11 cellular contexts compared by ENCODE assay signal in the genomic region with DNA sequence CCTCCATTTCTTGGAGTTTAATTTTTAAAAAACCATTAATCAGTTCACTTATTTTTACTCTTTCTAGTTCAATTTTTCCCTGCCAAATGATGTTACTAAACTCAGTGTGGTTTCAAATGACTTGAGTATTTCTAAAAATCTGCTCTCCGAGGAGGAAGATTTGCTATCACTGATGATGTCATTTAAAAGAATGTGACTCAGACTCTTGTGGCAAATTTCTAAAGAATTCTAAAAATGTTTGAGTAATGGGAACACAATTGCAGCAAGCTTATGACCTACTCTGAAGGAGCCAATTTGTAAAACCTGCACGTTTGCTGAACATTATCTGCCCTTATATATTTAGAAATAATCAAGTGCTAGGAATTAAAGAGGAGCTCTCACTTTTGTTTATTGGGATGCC.
A peak's percentile ranks its signal among the peaks of the same experiment; 100 is the strongest.
DNase-seq lines count a peak whose midpoint lies in the region; ATAC-seq, FAIRE-seq and TF ChIP-seq lines count a peak whose summit lies in the region.
"Had no signal": no experiment of that assay in that cellular context is flagged by ENCODE, and none has a peak within 500 bp of the region (broad histone marks: within the 10 kb centered on the region; RNA-seq: fewer than 3 reads in every experiment).

No MANE protein-coding gene starts in this region.

- no peak overlapping the region for H3K4me3 ChIP-seq in CD8-positive, alpha-beta T cell (ENCODE audit: low read depth, low read length)

- no peak for FAIRE-seq in urothelium cell line (lab: Jason Lieb, UNC)

- peaks cover 44% of the 10 kb centered on the region for H3K4me1 Mint-ChIP-seq in activated naive CD8-positive, alpha-beta T cell (ENCODE audit: low read depth)
- peaks cover 35% of the 10 kb centered on the region for H3K4me1 Mint-ChIP-seq in activated naive CD8-positive, alpha-beta T cell treated with anti-CD3 and anti-CD28 coated beads for 36 hours
- peaks cover 33% of the 10 kb centered on the region for H3K4me1 Mint-ChIP-seq in T-helper 2 cell treated with Interferon-gamma antibody and Interleukin-4, amounts not matched to agents 5 μg/mL and 100 μg/mL, for 36 hours (ENCODE audit: low read depth)
- H3K4me1 Mint-ChIP-seq in CD8-positive, alpha-beta T cell (ENCODE audit: low read depth), result peaks cover 18% of the 10 kb centered on the region

- H3K4me3 Mint-ChIP-seq in activated naive CD8-positive, alpha-beta T cell, result peak overlapping the region; percentile 35
- H3K4me3 Mint-ChIP-seq in activated naive CD8-positive, alpha-beta T cell treated with anti-CD3 and anti-CD28 coated beads for 36 hours, result no peak overlapping the region
- peak overlapping the region; percentile 15 for H3K4me3 Mint-ChIP-seq in T-helper 2 cell treated with Interferon-gamma antibody and Interleukin-4, amounts not matched to agents 5 μg/mL and 100 μg/mL, for 36 hours
- no peak overlapping the region for H3K4me3 Mint-ChIP-seq in CD8-positive, alpha-beta T cell
- H3K4me3 Mint-ChIP-seq: endodermal cell had no signal

- POLR2A ChIA-PET in CD8-positive, alpha-beta T cell (lab: Charles Lee), result no interaction called here

- H3K36me3 Mint-ChIP-seq in activated naive CD8-positive, alpha-beta T cell, result peaks cover 3% of the 10 kb centered on the region
- no peaks in the 10 kb centered on the region for H3K36me3 Mint-ChIP-seq in activated naive CD8-positive, alpha-beta T cell treated with anti-CD3 and anti-CD28 coated beads for 36 hours
- H3K36me3 Mint-ChIP-seq in T-helper 2 cell treated with Interferon-gamma antibody and Interleukin-4, amounts not matched to agents 5 μg/mL and 100 μg/mL, for 36 hours (ENCODE audit: low read depth), result peaks cover 2% of the 10 kb centered on the region
- H3K36me3 Mint-ChIP-seq in CD8-positive, alpha-beta T cell, result peaks cover 11% of the 10 kb centered on the region

- no peaks in the 10 kb centered on the region for H3K9me3 ChIP-seq in CD8-positive, alpha-beta T cell (ENCODE audit: low read length)

- CTCF ChIA-PET in CD8-positive, alpha-beta T cell (lab: Charles Lee), result no interaction called here

- H3K27ac Mint-ChIP-seq in activated naive CD8-positive, alpha-beta T cell, result peak overlapping the region; percentile 46
- no peak overlapping the region for H3K27ac Mint-ChIP-seq in activated naive CD8-positive, alpha-beta T cell treated with anti-CD3 and anti-CD28 coated beads for 36 hours
- no peak overlapping the region for H3K27ac Mint-ChIP-seq in T-helper 2 cell treated with Interferon-gamma antibody and Interleukin-4, amounts not matched to agents 5 μg/mL and 100 μg/mL, for 36 hours
- no peak overlapping the region for H3K27ac Mint-ChIP-seq in CD8-positive, alpha-beta T cell
- H3K27ac Mint-ChIP-seq: endodermal cell had no signal

- ATAC-seq in CD8-positive, alpha-beta T cell, result no peak

- TF ChIP-seq CTCF in CD8-positive, alpha-beta T cell (IDR thresholded peaks at IDR 0.05), result no peak

- no peaks in the 10 kb centered on the region for H3K9me3 Mint-ChIP-seq in activated naive CD8-positive, alpha-beta T cell (ENCODE audit: low read depth)
- H3K9me3 Mint-ChIP-seq in activated naive CD8-positive, alpha-beta T cell treated with anti-CD3 and anti-CD28 coated beads for 36 hours, result no peaks in the 10 kb centered on the region
- no peaks in the 10 kb centered on the region for H3K9me3 Mint-ChIP-seq in T-helper 2 cell treated with Interferon-gamma antibody and Interleukin-4, amounts not matched to agents 5 μg/mL and 100 μg/mL, for 36 hours
- H3K9me3 Mint-ChIP-seq in CD8-positive, alpha-beta T cell, result no peaks in the 10 kb centered on the region
- H3K9me3 Mint-ChIP-seq: endodermal cell had no signal

- H3K4me1 ChIP-seq in CD8-positive, alpha-beta T cell (ENCODE audit: insufficient read depth, low read length), result peaks cover 15% of the 10 kb centered on the region

- no peaks in the 10 kb centered on the region for H3K36me3 ChIP-seq in CD8-positive, alpha-beta T cell (ENCODE audit: insufficient read depth, low read length)

- peaks cover 3% of the 10 kb centered on the region for H3K27me3 Mint-ChIP-seq in activated naive CD8-positive, alpha-beta T cell
- H3K27me3 Mint-ChIP-seq in activated naive CD8-positive, alpha-beta T cell treated with anti-CD3 and anti-CD28 coated beads for 36 hours, result peaks cover 22% of the 10 kb centered on the region
- H3K27me3 Mint-ChIP-seq in T-helper 2 cell treated with Interferon-gamma antibody and Interleukin-4, amounts not matched to agents 5 μg/mL and 100 μg/mL, for 36 hours (ENCODE audit: low read depth), result peaks cover 20% of the 10 kb centered on the region
- H3K27me3 Mint-ChIP-seq in CD8-positive, alpha-beta T cell (ENCODE audit: low read depth), result no peaks in the 10 kb centered on the region

- no peaks in the 10 kb centered on the region for H3K27me3 ChIP-seq in CD8-positive, alpha-beta T cell (ENCODE audit: insufficient read depth, low read length)

- no peak for DNase-seq in activated naive CD8-positive, alpha-beta T cell treated with anti-CD3 and anti-CD28 coated beads for 36 hours
- no peak for DNase-seq in T-helper 2 cell treated with Interferon-gamma antibody and Interleukin-4, amounts not matched to agents 5 μg/mL and 100 μg/mL, for 36 hours (ENCODE audit: low spot score)
- DNase-seq in foreskin melanocyte (peak; percentile 66), urothelium cell line (ENCODE audit: low spot score) (peak; percentile 60), activated gamma-delta T cell treated with Interleukin-2 at 50 U/mL for 16 hours (no peak)
- no peak for DNase-seq in activated naive CD4-positive, alpha-beta T cell (lab: John Stamatoyannopoulos, UW)
- DNase-seq in CD8-positive, alpha-beta T cell, result no peak
- DNase-seq: endodermal cell, NCI-H524 treated with DMSO at 0.1 percent for 48 hours had no signal

- intact Hi-C loops in CD8-positive, alpha-beta T cell (cut with DNase I, micrococcal nuclease), result loop anchor here (2.0 to 10.0 kb wide), 5 partner anchors 221 to 1001 kb away; partner anchors contain the start of genes MSRB2 (in 1 of the 2), OTUD1 (in 1 of the 2) and PIP4K2A (in 1 of the 2)

- no peak overlapping the region for H3K27ac ChIP-seq in CD8-positive, alpha-beta T cell (ENCODE audit: low read depth, low read length)
- H3K27ac ChIP-seq: C4-2B had no signal

Comparison
In these comparisons a context has a peak if more than half of its experiments do, and no peak if none do; other contexts are left out.
1. H3K4me3 Mint-ChIP-seq: peak in activated naive CD8-positive, alpha-beta T cell (single experiment) and T-helper 2 cell treated with Interferon-gamma antibody and Interleukin-4, amounts not matched to agents 5 μg/mL and 100 μg/mL, for 36 hours (single experiment); none in activated naive CD8-positive, alpha-beta T cell treated with anti-CD3 and anti-CD28 coated beads for 36 hours (single experiment) and CD8-positive, alpha-beta T cell (single experiment).
2. DNase-seq: peak in foreskin melanocyte (single experiment) and urothelium cell line (single experiment); none in activated naive CD8-positive, alpha-beta T cell treated with anti-CD3 and anti-CD28 coated beads for 36 hours (single experiment), T-helper 2 cell treated with Interferon-gamma antibody and Interleukin-4, amounts not matched to agents 5 μg/mL and 100 μg/mL, for 36 hours (single experiment), activated naive CD4-positive, alpha-beta T cell (0 of 4), activated gamma-delta T cell treated with Interleukin-2 at 50 U/mL for 16 hours (single experiment) and CD8-positive, alpha-beta T cell (0 of 7).